25 cellular contexts compared by ENCODE assay signal in genomic region chr10:61472090-61472674, GRCh38. TPM values are rescaled to one million over a fixed set of nuclear protein-coding genes. Genes with fewer than 3 reads are reported as not detected.
DNase-seq lines count a peak whose midpoint lies in the region; ATAC-seq and TF ChIP-seq lines count a peak whose summit lies in the region.
"Had no signal": no experiment of that assay in that cellular context is flagged by ENCODE, and none has a peak within 500 bp of the region (broad histone marks: within the 10 kb centered on the region; RNA-seq: fewer than 3 reads in every experiment).

No MANE protein-coding gene starts in this region.

- BruUV-seq in Caco-2 (replicated peaks; lab: Mats Ljungman, UMichigan): no TSS peak

- H3K36me3 ChIP-seq in Caco-2 (ENCODE audit: control insufficient read depth, insufficient read depth, low read length): no peaks in the 10 kb centered on the region
- no peaks in the 10 kb centered on the region for H3K36me3 ChIP-seq in WERI-Rb-1
- no peaks in the 10 kb centered on the region for H3K36me3 ChIP-seq in mesenchymal stem cell (ENCODE audit: control insufficient read depth in 1 of 2, insufficient read depth in 2 of 2, low read depth in 1 of 2, low read length in 2 of 2)
- H3K36me3 ChIP-seq in body of pancreas (replicated peaks in 1 of 2; ENCODE audit: insufficient read depth in 1 of 2, low read depth in 2 of 2): no peaks in the 10 kb centered on the region
- H3K36me3 ChIP-seq: neural progenitor cell, right atrium auricular region, upper lobe of left lung had no signal

- peak in 1 of 2 experiments; percentile 23 for DNase-seq in Caco-2
- DNase-seq in Jurkat, Clone E6-1 (ENCODE audit: low read depth, low spot score): peak; percentile 32
- peak; percentile 20 for DNase-seq in WERI-Rb-1
- DNase-seq in mesenchymal stem cell: peak; percentile 18
- no peak for DNase-seq in head of caudate nucleus
- DNase-seq in body of pancreas: no peak
- DNase-seq: activated CD4-positive, alpha-beta T cell treated with anti-CD3 and anti-CD28 coated beads, Interleukin-2, amount 50 U/mL, for 4 hours; activated naive CD4-positive, alpha-beta T cell treated with Interleukin-2 at 50 U/mL for 16 hours; C1 segment of cervical spinal cord; Calu3; cerebellar nuclear complex; DND-41; glutamatergic neuron; NCI-H146; NCI-H446; SIG-M5; stimulated activated CD4-positive, alpha-beta T cell treated with anti-CD3 and anti-CD28 coated beads, Interleukin-4, amount 100 ng/mL, for 24 hours; SW 1271; T-helper 9 cell; upper lobe of left lung had no signal

- H2BK120ac ChIP-seq in mesenchymal stem cell (ENCODE audit: low read depth, low read length): no peak overlapping the region

- peak overlapping the region in 1 of 2 experiments; percentile 6 for H3K14ac ChIP-seq in mesenchymal stem cell (ENCODE audit: low read length in 2 of 2)

- WGBS in mesenchymal stem cell: 42% methylated on average over 4 of the region's 5 CpGs
- WGBS in body of pancreas, 2 donors: 54 to 65% methylated on average over 5 of the region's 5 CpGs

- H2BK12ac ChIP-seq in mesenchymal stem cell (ENCODE audit: low read length in 2 of 2): peak overlapping the region in 1 of 2 experiments; percentile 79

- peak overlapping the region; percentile 10 for H4K8ac ChIP-seq in mesenchymal stem cell (ENCODE audit: low read length)

- no peak overlapping the region for H2AFZ ChIP-seq in mesenchymal stem cell (ENCODE audit: low read depth, low read length)
- H2AFZ ChIP-seq: neural progenitor cell had no signal

- H3K4me3 ChIP-seq in Caco-2 (ENCODE audit: low read depth, low read length) (no peak overlapping the region), WERI-Rb-1 (ENCODE audit: low read depth, low read length) (no peak overlapping the region), mesenchymal stem cell (ENCODE audit: insufficient read depth in 1 of 2, low read depth in 1 of 2, low read length in 2 of 2) (no peak overlapping the region), body of pancreas (no peak overlapping the region)
- no peak overlapping the region for H3K4me3 ChIP-seq in Jurkat, Clone E6-1 (ENCODE audit: low read length)
- H3K4me3 ChIP-seq: neural progenitor cell, right atrium auricular region, upper lobe of left lung had no signal

- ATAC-seq in GM18517 (IDR thresholded peaks at IDR 0.05; ENCODE audit: unreplicated experiment): no peak
- no peak for ATAC-seq in body of pancreas
- ATAC-seq: stimulated activated effector memory CD8-positive, alpha-beta T cell treated with anti-CD3 and anti-CD28 coated beads, Interleukin-12 subunit alpha, Interleukin-12 subunit beta, amount 100 ng/mL, for 72 hours had no signal

- no peaks in the 10 kb centered on the region for H3K79me1 ChIP-seq in mesenchymal stem cell (replicated peaks; ENCODE audit: low read length, poor library complexity, severe bottlenecking)

- TF ChIP-seq CTCF in Caco-2 (IDR thresholded peaks at IDR 0.05; ENCODE audit: insufficient read depth in 1 of 2, low read depth in 1 of 2, low read length in 1 of 2, severe bottlenecking in 1 of 2, unreplicated experiment in 1 of 2): peak; percentile 17 to 30
- TF ChIP-seq CTCF in WERI-Rb-1 (IDR thresholded peaks at IDR 0.05; ENCODE audit: low read depth, low read length): no peak
- TF ChIP-seq CTCF in body of pancreas (IDR thresholded peaks at IDR 0.05): no peak

- no peak for TF ChIP-seq POLR2A in body of pancreas (IDR thresholded peaks at IDR 0.05)

- no peak overlapping the region for H3K23ac ChIP-seq in mesenchymal stem cell (ENCODE audit: low read length in 2 of 2)

- H3K4me1 ChIP-seq in Caco-2 (no peaks in the 10 kb centered on the region), mesenchymal stem cell (ENCODE audit: control insufficient read depth, insufficient read depth, low read depth, low read length) (peaks cover 2% of the 10 kb centered on the region), body of pancreas (no peaks in the 10 kb centered on the region)
- H3K4me1 ChIP-seq: neural progenitor cell, right atrium auricular region, upper lobe of left lung had no signal

- CTCF ChIA-PET in Caco-2 (lab: Charles Lee): no interaction called here

- H3K9me3 ChIP-seq in Caco-2: no peaks in the 10 kb centered on the region
- no peaks in the 10 kb centered on the region for H3K9me3 ChIP-seq in WERI-Rb-1 (ENCODE audit: severe bottlenecking)
- no peaks in the 10 kb centered on the region for H3K9me3 ChIP-seq in mesenchymal stem cell (ENCODE audit: control insufficient read depth, low read length)
- H3K9me3 ChIP-seq in body of pancreas: no peaks in the 10 kb centered on the region
- H3K9me3 ChIP-seq: right atrium auricular region, upper lobe of left lung had no signal

- intact Hi-C loops in Caco-2 (cut with micrococcal nuclease; ENCODE audit: unreplicated experiment): loop anchor here (10.0 kb wide), 1 partner anchor 363 kb away; no protein-coding TSS in a partner anchor
- intact Hi-C loops in head of caudate nucleus (cut with DNase I): no loop called here
- intact Hi-C loops in body of pancreas (cut with DNase I): no loop called here

- no peak overlapping the region for H3K4me2 ChIP-seq in mesenchymal stem cell (ENCODE audit: low read length, poor library complexity, severe bottlenecking)
- H3K4me2 ChIP-seq: neural progenitor cell had no signal

- POLR2A ChIA-PET in Caco-2 (lab: Charles Lee): no interaction called here

- no peak overlapping the region for H3K4me3 Mint-ChIP-seq in Caco-2 (ENCODE audit: unreplicated experiment)
- H3K4me3 Mint-ChIP-seq: IgD-negative memory B cell; neural progenitor cell; stimulated activated effector memory CD8-positive, alpha-beta T cell treated with anti-CD3 and anti-CD28 coated beads, Interleukin-12 subunit alpha, Interleukin-12 subunit beta, amount 100 ng/mL, for 72 hours had no signal

- H3K27me3 Mint-ChIP-seq in Caco-2 (ENCODE audit: insufficient read depth, unreplicated experiment): peaks cover under 1% of the 10 kb centered on the region

- no peak overlapping the region for H3K27ac Mint-ChIP-seq in Caco-2 (ENCODE audit: unreplicated experiment)
- H3K27ac Mint-ChIP-seq: IgD-negative memory B cell; neural progenitor cell; stimulated activated effector memory CD8-positive, alpha-beta T cell treated with anti-CD3 and anti-CD28 coated beads, Interleukin-12 subunit alpha, Interleukin-12 subunit beta, amount 100 ng/mL, for 72 hours had no signal

- no peak overlapping the region for H3K9ac ChIP-seq in mesenchymal stem cell (ENCODE audit: low read length)
- H3K9ac ChIP-seq: neural progenitor cell had no signal

- no peaks in the 10 kb centered on the region for H3K27me3 ChIP-seq in Caco-2 (replicated peaks; ENCODE audit: control insufficient read depth, insufficient read depth, low read length)
- H3K27me3 ChIP-seq in WERI-Rb-1 (ENCODE audit: insufficient read depth, low read depth, severe bottlenecking): no peaks in the 10 kb centered on the region
- no peaks in the 10 kb centered on the region for H3K27me3 ChIP-seq in mesenchymal stem cell (ENCODE audit: control insufficient read depth in 1 of 2, insufficient read depth in 1 of 2, low read length in 2 of 2)
- no peaks in the 10 kb centered on the region for H3K27me3 ChIP-seq in body of pancreas
- H3K27me3 ChIP-seq: neural progenitor cell, right atrium auricular region, upper lobe of left lung had no signal

- no peaks in the 10 kb centered on the region for H3K36me3 Mint-ChIP-seq in Caco-2 (ENCODE audit: insufficient read depth, unreplicated experiment)
- H3K36me3 Mint-ChIP-seq: IgD-negative memory B cell; neural progenitor cell; stimulated activated effector memory CD8-positive, alpha-beta T cell treated with anti-CD3 and anti-CD28 coated beads, Interleukin-12 subunit alpha, Interleukin-12 subunit beta, amount 100 ng/mL, for 72 hours had no signal

- no peak overlapping the region for H2BK5ac ChIP-seq in mesenchymal stem cell (ENCODE audit: low read depth, low read length, poor library complexity, severe bottlenecking)

- H3K9me3 Mint-ChIP-seq in Caco-2 (ENCODE audit: unreplicated experiment): no peaks in the 10 kb centered on the region
- H3K9me3 Mint-ChIP-seq: stimulated activated effector memory CD8-positive, alpha-beta T cell treated with anti-CD3 and anti-CD28 coated beads, Interleukin-12 subunit alpha, Interleukin-12 subunit beta, amount 100 ng/mL, for 72 hours had no signal

- H2BK15ac ChIP-seq in mesenchymal stem cell (ENCODE audit: low read depth, poor library complexity, severe bottlenecking): no peak overlapping the region

- H3K27ac ChIP-seq in WERI-Rb-1 (no peak overlapping the region), mesenchymal stem cell (ENCODE audit: low read length, poor library complexity, severe bottlenecking) (no peak overlapping the region), body of pancreas (no peak overlapping the region)
- H3K27ac ChIP-seq: neural progenitor cell, right atrium auricular region, upper lobe of left lung had no signal

- no peak overlapping the region for H4K91ac ChIP-seq in mesenchymal stem cell (ENCODE audit: low read length)

- H3K4ac ChIP-seq in mesenchymal stem cell (ENCODE audit: low read depth in 1 of 2, low read length in 2 of 2): no peak overlapping the region

- H3K4me1 Mint-ChIP-seq in Caco-2 (ENCODE audit: low read depth, unreplicated experiment): no peaks in the 10 kb centered on the region
- H3K4me1 Mint-ChIP-seq: IgD-negative memory B cell; neural progenitor cell; stimulated activated effector memory CD8-positive, alpha-beta T cell treated with anti-CD3 and anti-CD28 coated beads, Interleukin-12 subunit alpha, Interleukin-12 subunit beta, amount 100 ng/mL, for 72 hours had no signal

- peak overlapping the region; percentile 10 to 84 for H3K18ac ChIP-seq in mesenchymal stem cell (ENCODE audit: low read depth in 1 of 2, low read length in 2 of 2)

- no peak overlapping the region for H2AK5ac ChIP-seq in mesenchymal stem cell (ENCODE audit: low read length, severe bottlenecking)

RNA-seq across cellular contexts. Expression of gene TMEM26, which starts 19.0 kb away (rescaled TPM):
- total RNA-seq in Caco-2 (2022): not detected in 2 replicates
- 0.58 TPM for polyA plus RNA-seq in Jurkat, Clone E6-1 (2012; ENCODE audit: insufficient read depth, insufficient read length)
- polyA plus RNA-seq in mesenchymal stem cell (2013, experiment 1 of 2): 11.6 TPM
- polyA plus RNA-seq in mesenchymal stem cell (2013, experiment 2 of 2): 12.8 TPM
- not detected for total RNA-seq in body of pancreas
- total RNA-seq: Calu3 had no signal
- polyA plus RNA-seq: IgD-negative memory B cell had no signal

Comparison
In these comparisons a context has a peak if more than half of its experiments do, and no peak if none do; other contexts are left out.
1. DNase-seq: peak in Jurkat, Clone E6-1 (single experiment), WERI-Rb-1 (single experiment) and mesenchymal stem cell (single experiment); none in head of caudate nucleus (0 of 42) and body of pancreas (0 of 4).
2. CTCF ChIP-seq: peak in Caco-2 (2 of 2); none in WERI-Rb-1 (single experiment) and body of pancreas (0 of 7).